22 cellular contexts compared by ENCODE assay signal in genomic region chr14:95190857-95191256, GRCh38.
"Had no signal": no experiment of that assay in that cellular context is flagged by ENCODE, and none has a peak within 500 bp of the region (broad histone marks: within the 10 kb centered on the region; RNA-seq: fewer than 3 reads in every experiment).

No MANE protein-coding gene starts in this region.

- H3K4me3 ChIP-seq: breast epithelium had no signal

- H3K36me3 ChIP-seq: breast epithelium had no signal

- H3K27ac ChIP-seq: breast epithelium, KMS-11 had no signal

- ATAC-seq: activated CD8-positive, alpha-beta memory T cell treated with anti-CD3 and anti-CD28 coated beads, Interleukin-2, amount 10 ng/mL, durations not matched to agents 7 days and 5 days; Panc1 had no signal

- DNase-seq: activated B cell treated with CpG ODN at 0.5 μM for 24 hours; activated CD4-positive, alpha-beta T cell treated with anti-CD3 and anti-CD28 coated beads for 1 hour; activated CD4-positive, alpha-beta T cell treated with anti-CD3 and anti-CD28 coated beads, Interleukin-2, amount 10 ng/mL, durations not matched to agents 24 days and 14 days; activated CD4-positive, alpha-beta T cell treated with anti-CD3 and anti-CD28 coated beads, Interleukin-2, amount 50 U/mL, for 48 hours; activated CD8-positive, alpha-beta memory T cell treated with anti-CD3 and anti-CD28 coated beads, Interleukin-2, amount 10 ng/mL, durations not matched to agents 7 days and 5 days; activated effector memory CD4-positive, alpha-beta T cell treated with Interleukin-2 at 50 U/mL for 16 hours; activated naive CD4-positive, alpha-beta T cell; activated T-cell treated with anti-CD3 and anti-CD28 coated beads, Interleukin-2, amount 50 U/mL, for 24 hours; aorta; NCI-H1092; NCI-H1417; NCI-H1930; NCI-H2107; NCI-H510A treated with DMSO at 0.1 percent for 48 hours; NCI-H69; NK-92 treated with Interleukin-12 subunit alpha and Interleukin-12 subunit beta, amount 100 ng/mL, for 24 hours; OCI-M1; RPMI8226; SHP77 had no signal

- H3K9me3 ChIP-seq: breast epithelium had no signal

- H3K4me1 ChIP-seq: breast epithelium had no signal

- H3K27me3 ChIP-seq: breast epithelium had no signal
